8 cellular contexts compared by ENCODE assay signal in the genomic region with DNA sequence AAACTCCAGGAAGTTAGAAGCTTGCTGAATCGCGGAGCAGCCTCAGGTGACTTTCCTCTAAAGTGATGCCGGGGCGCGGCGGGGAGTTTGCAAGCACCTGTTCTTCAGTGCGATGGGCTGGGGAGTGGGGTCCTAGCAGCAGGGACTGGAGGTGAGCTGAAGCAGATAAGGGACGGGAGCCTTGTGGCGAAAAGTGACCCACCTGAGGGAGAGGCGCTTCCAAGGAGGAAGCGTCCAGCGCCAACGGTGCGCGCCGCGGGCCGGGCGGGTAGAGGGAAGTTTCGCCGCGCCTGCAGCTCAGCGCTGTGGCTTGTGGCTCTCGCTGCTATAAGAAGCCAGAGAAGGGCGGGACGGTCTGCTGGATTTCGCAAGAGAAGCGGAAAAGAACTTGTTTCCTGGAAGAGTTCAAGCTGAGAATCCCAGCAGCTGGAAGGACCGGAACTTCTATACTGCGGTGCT. TPM values are rescaled to one million over a fixed set of nuclear protein-coding genes. Genes with fewer than 3 reads are reported as not detected.
DNase-seq lines count a peak whose midpoint lies in the region; ATAC-seq and TF ChIP-seq lines count a peak whose summit lies in the region.

A gene (minus strand): TSS at position 305 of the 459 bp plus-strand sequence. CDS start 22,625 bp downstream, outside the sequence.

- H3K36me3 Mint-ChIP-seq in GM23338 (ENCODE audit: low read depth) (no peaks in the 10 kb centered on the region), neural progenitor cell (no peaks in the 10 kb centered on the region)
- H3K36me3 Mint-ChIP-seq in T-helper 2 cell treated with Interferon-gamma antibody and Interleukin-4, amounts not matched to agents 5 μg/mL and 100 μg/mL, for 36 hours (ENCODE audit: low read depth) = no peaks in the 10 kb centered on the region

- peak; percentile 19 to 20 for TF ChIP-seq POLR2A in gastroesophageal sphincter (IDR thresholded peaks at IDR 0.05)

- peak within 1 kb of the TSS; percentile 65 for H3K4me3 ChIP-seq in GM23338
- peak within 1 kb of the TSS in 1 of 2 donors; percentile 45 for H3K4me3 ChIP-seq in gastroesophageal sphincter
- peak within 1 kb of the TSS; percentile 51 for H3K4me3 ChIP-seq in neural progenitor cell

- no peaks in the 10 kb centered on the region for H3K36me3 ChIP-seq in GM23338 (ENCODE audit: insufficient read depth)
- no peaks in the 10 kb centered on the region for H3K36me3 ChIP-seq in gastroesophageal sphincter
- H3K36me3 ChIP-seq in neural progenitor cell = no peaks in the 10 kb centered on the region

- TF ChIP-seq EP300 in gastroesophageal sphincter (IDR thresholded peaks at IDR 0.05) = no peak

- H3K79me2 ChIP-seq in GM23338 (replicated peaks; ENCODE audit: insufficient read depth) = no peaks in the 10 kb centered on the region
- H3K79me2 ChIP-seq in neural progenitor cell (ENCODE audit: low read depth) = no peaks in the 10 kb centered on the region

- no peak within 1 kb of the TSS for H3K27ac Mint-ChIP-seq in GM23338
- H3K27ac Mint-ChIP-seq in T-helper 2 cell treated with Interferon-gamma antibody and Interleukin-4, amounts not matched to agents 5 μg/mL and 100 μg/mL, for 36 hours = no peak within 1 kb of the TSS
- no peak within 1 kb of the TSS for H3K27ac Mint-ChIP-seq in neural progenitor cell

- no peak for TF ChIP-seq CTCF in GM23338 (conservative IDR thresholded peaks at IDR 0.05; ENCODE audit: low read depth in 2 of 2)
- no peak for TF ChIP-seq CTCF in gastroesophageal sphincter (IDR thresholded peaks at IDR 0.05)
- TF ChIP-seq CTCF in neural progenitor cell (IDR thresholded peaks at IDR 0.05) = no peak

- H3K9me3 Mint-ChIP-seq in GM23338 (no peaks in the 10 kb centered on the region), neural progenitor cell (no peaks in the 10 kb centered on the region)
- H3K9me3 Mint-ChIP-seq in T-helper 2 cell treated with Interferon-gamma antibody and Interleukin-4, amounts not matched to agents 5 μg/mL and 100 μg/mL, for 36 hours = no peaks in the 10 kb centered on the region

- H2AFZ ChIP-seq in GM23338 (peak within 1 kb of the TSS; percentile 93), neural progenitor cell (replicated peaks) (peak within 1 kb of the TSS; percentile 96)

- no peaks in the 10 kb centered on the region for H3K9me2 ChIP-seq in GM23338 (ENCODE audit: insufficient read depth)

- H3K4me2 ChIP-seq in GM23338 (peak within 1 kb of the TSS; percentile 89), neural progenitor cell (peak within 1 kb of the TSS; percentile 81)

- H4K20me1 ChIP-seq in GM23338 (replicated peaks; ENCODE audit: insufficient read depth) (no peaks in the 10 kb centered on the region), neural progenitor cell (ENCODE audit: low read depth) (no peaks in the 10 kb centered on the region)

- ATAC-seq in GM23338 (peak; percentile 97), gastroesophageal sphincter (peak; percentile 81), HG02623 (IDR thresholded peaks at IDR 0.05; ENCODE audit: unreplicated experiment) (no peak), GM21526 (IDR thresholded peaks at IDR 0.05; ENCODE audit: low FRiP score, unreplicated experiment) (no peak)

- peak within 1 kb of the TSS; percentile 82 for H3K4me3 Mint-ChIP-seq in GM23338
- H3K4me3 Mint-ChIP-seq in T-helper 2 cell treated with Interferon-gamma antibody and Interleukin-4, amounts not matched to agents 5 μg/mL and 100 μg/mL, for 36 hours = peak within 1 kb of the TSS; percentile 60
- H3K4me3 Mint-ChIP-seq in neural progenitor cell = peak within 1 kb of the TSS; percentile 82

- H3K27me3 ChIP-seq in GM23338 (ENCODE audit: insufficient read depth) (peaks cover 26% of the 10 kb centered on the region), gastroesophageal sphincter (peaks cover 17% of the 10 kb centered on the region), neural progenitor cell (peaks cover 35% of the 10 kb centered on the region)

- DNase-seq in GM23338 (ENCODE audit: low spot score) = peak; percentile 86
- DNase-seq in T-helper 2 cell treated with Interferon-gamma antibody and Interleukin-4, amounts not matched to agents 5 μg/mL and 100 μg/mL, for 36 hours (ENCODE audit: low spot score) = no peak
- peak; percentile 71 for DNase-seq in neural progenitor cell (ENCODE audit: low spot score)
- no peak for DNase-seq in NCI-H2196 (lab: John Stamatoyannopoulos, UW; ENCODE audit: unreplicated experiment)
- DNase-seq in NCI-H1436 treated with DMSO at 0.1 percent for 48 hours (lab: John Stamatoyannopoulos, UW) = no peak

- H3K4me1 ChIP-seq in GM23338 (ENCODE audit: insufficient read depth) (peaks cover 7% of the 10 kb centered on the region; the same call in 1 of the 2 replicates), gastroesophageal sphincter (peaks cover 0 to 27% (median 8%) of the 10 kb centered on the region in 3 donors), neural progenitor cell (peaks cover 4% of the 10 kb centered on the region)

- 6 to 9% methylated on average over 6 to 8 of the region's 30 CpGs for WGBS in gastroesophageal sphincter (ENCODE audit: low coverage in 1 of 2), 2 donors

- H3K27ac ChIP-seq in GM23338 (ENCODE audit: low read depth) (no peak within 1 kb of the TSS), gastroesophageal sphincter (peak within 1 kb of the TSS in 2 of 4 donors; percentile 38 to 47), neural progenitor cell (no peak within 1 kb of the TSS)

- H3K4me1 Mint-ChIP-seq in GM23338 (peaks cover 13% of the 10 kb centered on the region), neural progenitor cell (peaks cover 6% of the 10 kb centered on the region)
- H3K4me1 Mint-ChIP-seq in T-helper 2 cell treated with Interferon-gamma antibody and Interleukin-4, amounts not matched to agents 5 μg/mL and 100 μg/mL, for 36 hours (ENCODE audit: low read depth) = peaks cover 3% of the 10 kb centered on the region

- H3F3A ChIP-seq in GM23338 (replicated peaks; ENCODE audit: low read depth) (no peaks in the 10 kb centered on the region), neural progenitor cell (ENCODE audit: low read depth) (no peaks in the 10 kb centered on the region)

- no peaks in the 10 kb centered on the region for H3K9me3 ChIP-seq in gastroesophageal sphincter
- H3K9me3 ChIP-seq in neural progenitor cell (ENCODE audit: low read depth) = no peaks in the 10 kb centered on the region

- H3K27me3 Mint-ChIP-seq in GM23338 (ENCODE audit: insufficient read depth, low read depth, poor library complexity) = peaks cover 13% of the 10 kb centered on the region
- H3K27me3 Mint-ChIP-seq in T-helper 2 cell treated with Interferon-gamma antibody and Interleukin-4, amounts not matched to agents 5 μg/mL and 100 μg/mL, for 36 hours (ENCODE audit: low read depth) = peaks cover 36% of the 10 kb centered on the region
- peaks cover 15% of the 10 kb centered on the region for H3K27me3 Mint-ChIP-seq in neural progenitor cell (ENCODE audit: insufficient read depth, low read depth)

- no peak within 1 kb of the TSS for H3K9ac ChIP-seq in neural progenitor cell

TF ChIP-seq in GM23338, 12 proteins besides CTCF, POLR2A, EP300 and RAD21:
- TF ChIP-seq ZNF331 (CRISPR knock-in tag; IDR thresholded peaks at IDR 0.05; ENCODE audit: low read depth) (no peak), EZH2 (IDR thresholded peaks at IDR 0.05; ENCODE audit: low read depth, unreplicated experiment) (peak; percentile 33)

RNA-seq across cellular contexts. Expression of the gene that starts here (rescaled TPM):
- under 0.01 TPM in 1 of 2 replicates, not detected in the other for total RNA-seq in GM23338 (2014; rRNA removed; shearing (Covaris generic))
- polyA plus RNA-seq in GM23338 (2016; fragmentation: Nextera tagmentation; extraction: Ambion mirVana) = 0.06 TPM in 1 of 2 replicates, not detected in the other
- total RNA-seq in gastroesophageal sphincter = 10 to 100 TPM; 21.5 to 68.2 (median 38.5) TPM
- total RNA-seq in neural progenitor cell (ENCODE audit: low replicate concordance) = not detected in 2 replicates

Comparison
In these comparisons a context has a peak if more than half of its experiments do, and no peak if none do; other contexts are left out.
1. RNA of the gene that starts here (total RNA-seq): 21.5 to 68.2 TPM in gastroesophageal sphincter; under 0.01 TPM in GM23338 and not detected in neural progenitor cell; every median in the first group is over 10 times any median in the second.
2. Peak in DNase-seq, ATAC-seq, H3K4me3 ChIP-seq and H3K4me2 ChIP-seq in GM23338; RNA of the gene not detected or under 1 TPM.
3. Peak in DNase-seq, H3K4me3 ChIP-seq and H3K4me2 ChIP-seq in neural progenitor cell; RNA of the gene not detected or under 1 TPM.
4. Peak in every context shown above with its lines, with median percentiles within 50 percentile points of each other: H3K4me3 Mint-ChIP-seq.